ENCODE assay signal across 1 cellular context in genomic region chr5:1399737-1400136, GRCh38.
TF ChIP-seq lines count a peak whose summit lies in the region.

No MANE protein-coding gene starts in this region.

TF ChIP-seq in K562, 482 proteins besides CTCF, POLR2A, EP300 and RAD21:
- TF ChIP-seq GATAD2A (IDR thresholded peaks at IDR 0.05) (no peak), HNRNPLL (IDR thresholded peaks at IDR 0.05; ENCODE audit: low read depth, low read length, poor library complexity, severe bottlenecking) (no peak)
- TF ChIP-seq, protein P1, sequence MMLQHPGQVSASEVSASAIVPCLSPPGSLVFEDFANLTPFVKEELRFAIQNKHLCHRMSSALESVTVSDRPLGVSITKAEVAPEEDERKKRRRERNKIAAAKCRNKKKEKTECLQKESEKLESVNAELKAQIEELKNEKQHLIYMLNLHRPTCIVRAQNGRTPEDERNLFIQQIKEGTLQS (IDR thresholded peaks at IDR 0.05) = peak; percentile 7; the same call in 1 of the 2 replicates
- TF ChIP-seq, protein P1 (CRISPR knock-in tag; conservative IDR thresholded peaks at IDR 0.05) = no peak
